Comparison of ENCODE assay signal across 1 cellular context in genomic region chr5:171418982-171419662, GRCh38.
TF ChIP-seq lines count a peak whose summit lies in the region.

A gene with protein sequence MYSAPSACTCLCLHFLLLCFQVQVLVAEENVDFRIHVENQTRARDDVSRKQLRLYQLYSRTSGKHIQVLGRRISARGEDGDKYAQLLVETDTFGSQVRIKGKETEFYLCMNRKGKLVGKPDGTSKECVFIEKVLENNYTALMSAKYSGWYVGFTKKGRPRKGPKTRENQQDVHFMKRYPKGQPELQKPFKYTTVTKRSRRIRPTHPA (plus strand): TSS chr5:171419647. CDS start chr5:171420200, 553 bp downstream.

TF ChIP-seq in endothelial cell of umbilical vein, 7 proteins besides CTCF, POLR2A, EP300 and RAD21 (continued from another document):
- no peak for TF ChIP-seq JUN (IDR thresholded peaks at IDR 0.05; ENCODE audit: borderline replicate concordance, insufficient read depth, insufficient read length, low read depth)
TF ChIP-seq in endothelial cell of umbilical vein: peak in this region for 0.
